11 cellular contexts compared by ENCODE assay signal in genomic region chr1:92705456-92705855, GRCh38.
"Had no signal": no experiment of that assay in that cellular context is flagged by ENCODE, and none has a peak within 500 bp of the region (broad histone marks: within the 10 kb centered on the region; RNA-seq: fewer than 3 reads in every experiment).

No MANE protein-coding gene starts in this region.

- FAIRE-seq: bronchial epithelial cell had no signal

- DNase-seq: activated CD4-positive, alpha-beta memory T cell treated with anti-CD3 and anti-CD28 coated beads for 36 hours; activated CD4-positive, alpha-beta T cell treated with anti-CD3 and anti-CD28 coated beads for 1 hour; activated naive CD8-positive, alpha-beta T cell treated with anti-CD3 and anti-CD28 coated beads, Interleukin-2, amount 10 ng/mL, durations not matched to agents 7 days and 5 days; activated T-cell treated with anti-CD3 and anti-CD28 coated beads, Interleukin-2, amount 50 U/mL, for 48 hours; aorta; hippocampal formation; kidney glomerular epithelial cell; stimulated activated CD4-positive, alpha-beta T cell treated with anti-CD3 and anti-CD28 coated beads, Interleukin-15, amount 100 ng/mL, for 24 hours; stimulated activated CD4-positive, alpha-beta T cell treated with anti-CD3 and anti-CD28 coated beads, Interleukin-4, amount 100 ng/mL, for 4 hours; stomach had no signal

- H3K4me3 ChIP-seq: stomach had no signal

- H3K27me3 ChIP-seq: stomach had no signal

- H3K27ac ChIP-seq: stomach had no signal

- H3K9me3 ChIP-seq: stomach had no signal
